34 cellular contexts compared by ENCODE assay signal in genomic region chr2:1287427-1287826, GRCh38.
"Had no signal": no experiment of that assay in that cellular context is flagged by ENCODE, and none has a peak within 500 bp of the region (broad histone marks: within the 10 kb centered on the region; RNA-seq: fewer than 3 reads in every experiment).

No MANE protein-coding gene starts in this region.

- DNase-seq: activated B cell treated with CpG ODN at 0.5 μM for 24 hours; activated CD4-positive, alpha-beta memory T cell treated with anti-CD3 and anti-CD28 coated beads for 36 hours; activated CD4-positive, alpha-beta T cell treated with anti-CD3 and anti-CD28 coated beads for 4 hours; activated CD4-positive, alpha-beta T cell treated with anti-CD3 and anti-CD28 coated beads, Interleukin-2, amount 10 ng/mL, durations not matched to agents 24 days and 14 days; activated CD4-positive, alpha-beta T cell treated with anti-CD3 and anti-CD28 coated beads, Interleukin-2, amount 50 U/mL, for 1 hour; activated CD4-positive, alpha-beta T cell treated with anti-CD3 and anti-CD28 coated beads, Interleukin-2, amount 50 U/mL, for 4 hours; activated CD4-positive, CD25-positive, alpha-beta regulatory T cell treated with anti-CD3 and anti-CD28 coated beads, Interleukin-2, amount 50 U/mL, for 72 hours; activated CD8-positive, alpha-beta memory T cell treated with anti-CD3 and anti-CD28 coated beads, Interleukin-2, amount 50 U/mL, for 4 hours; activated CD8-positive, alpha-beta T cell treated with anti-CD3 and anti-CD28 coated beads for 36 hours; activated effector memory CD4-positive, alpha-beta T cell treated with anti-CD3 and anti-CD28 coated beads, Interleukin-2, amount 50 U/mL, for 16 hours; activated gamma-delta T cell treated with Interleukin-2 at 50 U/mL for 16 hours; activated naive CD4-positive, alpha-beta T cell; activated naive CD4-positive, alpha-beta T cell treated with anti-CD3 and anti-CD28 coated beads for 36 hours; activated naive CD4-positive, alpha-beta T cell treated with anti-CD3 and anti-CD28 coated beads, Interleukin-2, amount 50 U/mL, for 16 hours; activated naive CD8-positive, alpha-beta T cell treated with anti-CD3 and anti-CD28 coated beads for 36 hours; activated T-cell treated with anti-CD3 and anti-CD28 coated beads for 4 hours; activated T-cell treated with anti-CD3 and anti-CD28 coated beads, Interleukin-2, amount 50 U/mL, for 1 hour; activated T-cell treated with anti-CD3 and anti-CD28 coated beads, Interleukin-2, amount 50 U/mL, for 4 hours; activated T-cell treated with anti-CD3 and anti-CD28 coated beads, Interleukin-2, amount 50 U/mL, for 72 hours; adrenal gland; amniotic stem cell; aorta; body of pancreas; brain microvascular endothelial cell; central memory CD4-positive, alpha-beta T cell; T-cell; T-helper 17 cell; T1000 had no signal

- H3K4me3 ChIP-seq: adrenal gland, body of pancreas, breast epithelium had no signal

- ATAC-seq: activated CD8-positive, alpha-beta T cell treated with anti-CD3 and anti-CD28 coated beads for 36 hours; activated naive CD4-positive, alpha-beta T cell treated with anti-CD3 and anti-CD28 coated beads, Interleukin-2, amount 50 U/mL, for 72 hours; activated T-cell treated with anti-CD3 and anti-CD28 coated beads, Interleukin-2, amount 50 U/mL, for 4 hours; activated T-cell treated with anti-CD3 and anti-CD28 coated beads, Interleukin-2, amount 50 U/mL, for 72 hours; activated T-helper 17 cell treated with anti-CD3 and anti-CD28 coated beads, Interleukin-2, amount 50 U/mL, for 72 hours; body of pancreas; T-cell; T-helper 17 cell had no signal

- H3K27me3 ChIP-seq: adrenal gland, body of pancreas, brain microvascular endothelial cell, breast epithelium had no signal

- H3K36me3 ChIP-seq: adrenal gland, brain microvascular endothelial cell, breast epithelium had no signal

- FAIRE-seq: astrocyte, TTC549 had no signal

- H3K4me1 ChIP-seq: adrenal gland, body of pancreas, breast epithelium had no signal

- H3K27ac ChIP-seq: adrenal gland, body of pancreas, brain microvascular endothelial cell, breast epithelium, VCaP had no signal

- H3K9me3 ChIP-seq: adrenal gland, body of pancreas, breast epithelium had no signal
